In the genomic region with DNA sequence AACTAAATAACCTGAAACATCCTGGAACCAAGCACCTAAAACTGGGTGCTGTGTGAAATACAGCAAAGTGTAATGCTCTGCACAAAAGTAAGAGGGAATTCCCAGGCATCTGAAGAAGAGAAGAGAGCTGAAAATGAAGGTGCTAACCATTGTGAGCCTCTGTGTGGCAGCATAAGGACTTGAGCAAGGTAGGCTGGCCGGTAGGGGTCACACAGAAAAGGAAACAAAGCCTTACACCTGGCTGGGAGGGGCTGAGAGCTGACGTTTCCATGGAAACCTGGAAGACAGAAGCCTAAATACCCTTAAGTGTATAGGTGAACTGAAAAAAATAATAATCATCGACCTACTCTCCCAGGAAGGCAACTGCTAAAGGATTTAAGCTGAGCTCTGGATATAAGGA, we compare ENCODE assay signal across 15 cellular contexts. TPM values are rescaled to one million over a fixed set of nuclear protein-coding genes. Genes with fewer than 3 reads are reported as not detected.
DNase-seq lines count a peak whose midpoint lies in the region; ATAC-seq, FAIRE-seq and TF ChIP-seq lines count a peak whose summit lies in the region.
"Had no signal": no experiment of that assay in that cellular context is flagged by ENCODE, and none has a peak within 500 bp of the region (broad histone marks: within the 10 kb centered on the region; RNA-seq: fewer than 3 reads in every experiment).

No MANE protein-coding gene starts in this region.

- H3K79me2 ChIP-seq in trophoblast cell (ENCODE audit: control insufficient read depth, insufficient read depth, low read length, poor library complexity): no peaks in the 10 kb centered on the region

- intact Hi-C loops in kidney (cut with DNase I): no loop called here

- H3K9me3 Mint-ChIP-seq in effector memory CD8-positive, alpha-beta T cell: no peaks in the 10 kb centered on the region
- peaks cover 5% of the 10 kb centered on the region for H3K9me3 Mint-ChIP-seq in activated CD8-positive, alpha-beta memory T cell treated with anti-CD3 and anti-CD28 coated beads, Interleukin-2, amount 10 ng/mL, durations not matched to agents 7 days and 5 days (ENCODE audit: low read depth)
- H3K9me3 Mint-ChIP-seq: activated T-cell treated with anti-CD3 and anti-CD28 coated beads, Interleukin-2, amount 50 U/mL, for 72 hours had no signal

- H3K4me2 ChIP-seq in trophoblast cell (ENCODE audit: low read length): no peak overlapping the region

- peaks cover 15% of the 10 kb centered on the region for H3K36me3 Mint-ChIP-seq in effector memory CD8-positive, alpha-beta T cell (ENCODE audit: insufficient read depth)
- peaks cover 52% of the 10 kb centered on the region for H3K36me3 Mint-ChIP-seq in activated CD8-positive, alpha-beta memory T cell treated with anti-CD3 and anti-CD28 coated beads, Interleukin-2, amount 10 ng/mL, durations not matched to agents 7 days and 5 days

- peak; percentile 1 for DNase-seq in DMS153 (lab: John Stamatoyannopoulos, UW)
- DNase-seq in DMS153 treated with DMSO at 0.1 percent for 48 hours (lab: John Stamatoyannopoulos, UW; ENCODE audit: unreplicated experiment): no peak
- DNase-seq in NCI-H1930 (lab: John Stamatoyannopoulos, UW): peak; percentile 42 to 55
- no peak for DNase-seq in effector memory CD8-positive, alpha-beta T cell
- DNase-seq in trophoblast cell: peak; percentile 59 to 71
- no peak for DNase-seq in hepatic stellate cell (ENCODE audit: low spot score)
- no peak for DNase-seq in kidney
- DNase-seq in activated CD8-positive, alpha-beta memory T cell treated with anti-CD3 and anti-CD28 coated beads, Interleukin-2, amount 10 ng/mL, durations not matched to agents 7 days and 5 days: no peak
- DNase-seq: activated T-cell treated with anti-CD3 and anti-CD28 coated beads, Interleukin-2, amount 50 U/mL, for 72 hours; stimulated activated CD4-positive, alpha-beta T cell treated with anti-CD3 and anti-CD28 coated beads, Interleukin-4, amount 100 ng/mL, for 1 hour; tibial artery had no signal

- no peak overlapping the region for H4K8ac ChIP-seq in trophoblast cell (ENCODE audit: low read depth, low read length)

- no peak overlapping the region for H4K12ac ChIP-seq in trophoblast cell (ENCODE audit: low read depth, low read length)

- H3K27ac Mint-ChIP-seq in effector memory CD8-positive, alpha-beta T cell: no peak overlapping the region
- H3K27ac Mint-ChIP-seq in activated CD8-positive, alpha-beta memory T cell treated with anti-CD3 and anti-CD28 coated beads, Interleukin-2, amount 10 ng/mL, durations not matched to agents 7 days and 5 days: no peak overlapping the region
- H3K27ac Mint-ChIP-seq: activated T-cell treated with anti-CD3 and anti-CD28 coated beads, Interleukin-2, amount 50 U/mL, for 72 hours; nephron had no signal

- no peak overlapping the region for H2BK120ac ChIP-seq in trophoblast cell (ENCODE audit: insufficient read depth, low read length, poor library complexity)

- H2BK5ac ChIP-seq in trophoblast cell (ENCODE audit: low read depth, low read length, poor library complexity): no peak overlapping the region

- peaks cover 15 to 32% of the 10 kb centered on the region in 2 donors for H3K4me1 Mint-ChIP-seq in effector memory CD8-positive, alpha-beta T cell (ENCODE audit: low read depth in 2 of 2)
- H3K4me1 Mint-ChIP-seq in activated CD8-positive, alpha-beta memory T cell treated with anti-CD3 and anti-CD28 coated beads, Interleukin-2, amount 10 ng/mL, durations not matched to agents 7 days and 5 days: peaks cover 12% of the 10 kb centered on the region
- H3K4me1 Mint-ChIP-seq: nephron had no signal

- H3K79me1 ChIP-seq in trophoblast cell (ENCODE audit: low read length): no peaks in the 10 kb centered on the region

- CTCF ChIA-PET in activated CD8-positive, alpha-beta memory T cell treated with anti-CD3 and anti-CD28 coated beads, Interleukin-2, amount 10 ng/mL, durations not matched to agents 7 days and 5 days (lab: Charles Lee): interaction anchor here (1.3 to 1.7 kb wide), 3 partner anchors 10 to 18 kb away, joined by 4 read pairs; no protein-coding TSS in a partner anchor

- no peak overlapping the region for H3K14ac ChIP-seq in trophoblast cell (ENCODE audit: low read length)

- H3K23ac ChIP-seq in trophoblast cell (ENCODE audit: low read length): no peak overlapping the region

- H3K27ac ChIP-seq in trophoblast cell (ENCODE audit: low read depth, low read length) (no peak overlapping the region), kidney (ENCODE audit: low read depth in 2 of 2, low read length in 2 of 2) (no peak overlapping the region)
- H3K27ac ChIP-seq: 22Rv1, gastroesophageal sphincter, tibial artery had no signal

- H3K9me3 ChIP-seq in trophoblast cell (ENCODE audit: insufficient read depth, low read depth, low read length): no peaks in the 10 kb centered on the region
- H3K9me3 ChIP-seq in kidney (ENCODE audit: control insufficient read depth in 1 of 2, low read length in 2 of 2): no peaks in the 10 kb centered on the region
- H3K9me3 ChIP-seq: gastroesophageal sphincter, tibial artery had no signal

- H3K18ac ChIP-seq in trophoblast cell (ENCODE audit: low read length): no peak overlapping the region

- WGBS in trophoblast cell (ENCODE audit: extremely low coverage, insufficient coverage, insufficient read length): no CpG with 5 or more reads among the region's 3 CpGs

- H3K4me3 ChIP-seq in trophoblast cell (ENCODE audit: low read depth, low read length) (no peak overlapping the region), kidney (ENCODE audit: low read length in 2 of 2) (no peak overlapping the region)
- H3K4me3 ChIP-seq: gastroesophageal sphincter, tibial artery had no signal

- H2BK12ac ChIP-seq in trophoblast cell (ENCODE audit: low read length): no peak overlapping the region

- TF ChIP-seq CTCF in kidney (IDR thresholded peaks at IDR 0.05; ENCODE audit: borderline replicate concordance, extremely low read depth, insufficient read depth): no peak

- no peak overlapping the region for H2AK5ac ChIP-seq in trophoblast cell (ENCODE audit: low read length)

- H4K91ac ChIP-seq in trophoblast cell (ENCODE audit: low read depth, low read length): no peak overlapping the region

- H3K4me3 Mint-ChIP-seq in effector memory CD8-positive, alpha-beta T cell: no peak overlapping the region
- no peak overlapping the region for H3K4me3 Mint-ChIP-seq in activated CD8-positive, alpha-beta memory T cell treated with anti-CD3 and anti-CD28 coated beads, Interleukin-2, amount 10 ng/mL, durations not matched to agents 7 days and 5 days
- H3K4me3 Mint-ChIP-seq: activated T-cell treated with anti-CD3 and anti-CD28 coated beads, Interleukin-2, amount 50 U/mL, for 72 hours; IgD-negative memory B cell; nephron had no signal

- FAIRE-seq in kidney (lab: Jason Lieb, UNC): no peak

- peak; percentile 53 for ATAC-seq in effector memory CD8-positive, alpha-beta T cell (replicated peaks)
- ATAC-seq in activated CD8-positive, alpha-beta memory T cell treated with anti-CD3 and anti-CD28 coated beads, Interleukin-2, amount 10 ng/mL, durations not matched to agents 7 days and 5 days: no peak
- ATAC-seq: activated T-cell treated with anti-CD3 and anti-CD28 coated beads, Interleukin-2, amount 50 U/mL, for 72 hours; gastroesophageal sphincter had no signal

- no peak overlapping the region for H3K9ac ChIP-seq in trophoblast cell (ENCODE audit: low read length)
- H3K9ac ChIP-seq in kidney (ENCODE audit: low read length in 2 of 2): no peak overlapping the region

- H3K36me3 ChIP-seq in trophoblast cell (ENCODE audit: control insufficient read depth in 1 of 2, insufficient read depth in 2 of 2, low read length in 2 of 2) (peaks cover 2 to 7% of the 10 kb centered on the region in 2 experiments), kidney (ENCODE audit: control insufficient read depth in 1 of 2, insufficient read depth in 2 of 2, low read length in 2 of 2) (no peaks in the 10 kb centered on the region)
- H3K36me3 ChIP-seq: tibial artery had no signal

- no peaks in the 10 kb centered on the region for H3K27me3 ChIP-seq in trophoblast cell (ENCODE audit: insufficient read depth, low read length)
- H3K27me3 ChIP-seq: gastroesophageal sphincter, tibial artery had no signal

- H3K27me3 Mint-ChIP-seq in effector memory CD8-positive, alpha-beta T cell: no peaks in the 10 kb centered on the region
- H3K27me3 Mint-ChIP-seq in activated CD8-positive, alpha-beta memory T cell treated with anti-CD3 and anti-CD28 coated beads, Interleukin-2, amount 10 ng/mL, durations not matched to agents 7 days and 5 days: no peaks in the 10 kb centered on the region
- H3K27me3 Mint-ChIP-seq: IgD-negative memory B cell had no signal

- H3K4me1 ChIP-seq in trophoblast cell (ENCODE audit: control insufficient read depth in 1 of 2, insufficient read depth in 2 of 2, low read length in 2 of 2) (no peaks in the 10 kb centered on the region), kidney (ENCODE audit: control insufficient read depth in 1 of 2, insufficient read depth in 1 of 2, low read depth in 1 of 2, low read length in 2 of 2) (no peaks in the 10 kb centered on the region)
- H3K4me1 ChIP-seq: gastroesophageal sphincter, tibial artery had no signal

- H2AFZ ChIP-seq in trophoblast cell (ENCODE audit: insufficient read depth, low read length, poor library complexity): no peak overlapping the region

- no peak overlapping the region for H3K4ac ChIP-seq in trophoblast cell (ENCODE audit: low read depth, low read length)

RNA-seq across cellular contexts. Expression of gene CUL1, which starts 48.6 kb away (rescaled TPM):
- 78.0 and 80.3 TPM in 2 replicates for polyA plus RNA-seq in trophoblast cell (2013)
- total RNA-seq in kidney: 37.6 TPM
- 23.4 TPM for polyA plus RNA-seq in kidney (ENCODE audit: insufficient read depth, low read depth, low replicate concordance)
- 10 to 100 TPM; 55.3 to 84.3 TPM for total RNA-seq in activated CD8-positive, alpha-beta memory T cell treated with anti-CD3 and anti-CD28 coated beads, Interleukin-2, amount 10 ng/mL, durations not matched to agents 7 days and 5 days

Comparison
In these comparisons a context has a peak if more than half of its experiments do, and no peak if none do; other contexts are left out.
1. DNase-seq: peak in DMS153 (single experiment), NCI-H1930 (2 of 2) and trophoblast cell (2 of 2); none in DMS153 treated with DMSO at 0.1 percent for 48 hours (single experiment), effector memory CD8-positive, alpha-beta T cell (0 of 3), hepatic stellate cell (single experiment), kidney (single experiment) and activated CD8-positive, alpha-beta memory T cell treated with anti-CD3 and anti-CD28 coated beads, Interleukin-2, amount 10 ng/mL, durations not matched to agents 7 days and 5 days (single experiment).